In the genomic region with DNA sequence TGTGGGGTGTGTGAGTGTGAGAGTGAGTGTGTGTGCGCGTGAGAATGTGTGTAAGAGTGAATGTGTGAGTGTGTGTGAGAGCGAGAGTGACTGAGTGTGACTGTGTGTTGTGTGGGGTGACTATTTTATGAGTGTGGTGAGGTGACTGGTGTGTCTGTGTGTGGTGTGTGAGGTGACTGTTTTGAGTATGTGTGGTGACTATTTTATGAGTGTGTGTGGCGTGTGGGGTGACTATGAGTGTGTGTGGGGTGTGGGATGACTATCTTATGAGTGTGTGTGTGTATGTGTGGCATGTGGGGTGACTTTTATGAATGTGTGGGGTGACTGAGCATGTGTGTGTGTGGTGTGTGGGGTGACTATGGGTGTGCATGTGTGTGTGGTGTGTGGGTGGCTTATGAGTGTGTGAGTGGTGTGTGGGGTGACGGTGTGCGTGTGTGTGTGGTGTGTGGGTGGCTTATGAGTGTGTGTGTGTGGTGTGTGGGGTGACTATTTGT, we compare ENCODE assay signal across 1 cellular context.
TF ChIP-seq lines count a peak whose summit lies in the region.

No MANE protein-coding gene starts in this region.

TF ChIP-seq in H1, 55 proteins besides CTCF, POLR2A, EP300 and RAD21:
- TF ChIP-seq, protein P1, sequence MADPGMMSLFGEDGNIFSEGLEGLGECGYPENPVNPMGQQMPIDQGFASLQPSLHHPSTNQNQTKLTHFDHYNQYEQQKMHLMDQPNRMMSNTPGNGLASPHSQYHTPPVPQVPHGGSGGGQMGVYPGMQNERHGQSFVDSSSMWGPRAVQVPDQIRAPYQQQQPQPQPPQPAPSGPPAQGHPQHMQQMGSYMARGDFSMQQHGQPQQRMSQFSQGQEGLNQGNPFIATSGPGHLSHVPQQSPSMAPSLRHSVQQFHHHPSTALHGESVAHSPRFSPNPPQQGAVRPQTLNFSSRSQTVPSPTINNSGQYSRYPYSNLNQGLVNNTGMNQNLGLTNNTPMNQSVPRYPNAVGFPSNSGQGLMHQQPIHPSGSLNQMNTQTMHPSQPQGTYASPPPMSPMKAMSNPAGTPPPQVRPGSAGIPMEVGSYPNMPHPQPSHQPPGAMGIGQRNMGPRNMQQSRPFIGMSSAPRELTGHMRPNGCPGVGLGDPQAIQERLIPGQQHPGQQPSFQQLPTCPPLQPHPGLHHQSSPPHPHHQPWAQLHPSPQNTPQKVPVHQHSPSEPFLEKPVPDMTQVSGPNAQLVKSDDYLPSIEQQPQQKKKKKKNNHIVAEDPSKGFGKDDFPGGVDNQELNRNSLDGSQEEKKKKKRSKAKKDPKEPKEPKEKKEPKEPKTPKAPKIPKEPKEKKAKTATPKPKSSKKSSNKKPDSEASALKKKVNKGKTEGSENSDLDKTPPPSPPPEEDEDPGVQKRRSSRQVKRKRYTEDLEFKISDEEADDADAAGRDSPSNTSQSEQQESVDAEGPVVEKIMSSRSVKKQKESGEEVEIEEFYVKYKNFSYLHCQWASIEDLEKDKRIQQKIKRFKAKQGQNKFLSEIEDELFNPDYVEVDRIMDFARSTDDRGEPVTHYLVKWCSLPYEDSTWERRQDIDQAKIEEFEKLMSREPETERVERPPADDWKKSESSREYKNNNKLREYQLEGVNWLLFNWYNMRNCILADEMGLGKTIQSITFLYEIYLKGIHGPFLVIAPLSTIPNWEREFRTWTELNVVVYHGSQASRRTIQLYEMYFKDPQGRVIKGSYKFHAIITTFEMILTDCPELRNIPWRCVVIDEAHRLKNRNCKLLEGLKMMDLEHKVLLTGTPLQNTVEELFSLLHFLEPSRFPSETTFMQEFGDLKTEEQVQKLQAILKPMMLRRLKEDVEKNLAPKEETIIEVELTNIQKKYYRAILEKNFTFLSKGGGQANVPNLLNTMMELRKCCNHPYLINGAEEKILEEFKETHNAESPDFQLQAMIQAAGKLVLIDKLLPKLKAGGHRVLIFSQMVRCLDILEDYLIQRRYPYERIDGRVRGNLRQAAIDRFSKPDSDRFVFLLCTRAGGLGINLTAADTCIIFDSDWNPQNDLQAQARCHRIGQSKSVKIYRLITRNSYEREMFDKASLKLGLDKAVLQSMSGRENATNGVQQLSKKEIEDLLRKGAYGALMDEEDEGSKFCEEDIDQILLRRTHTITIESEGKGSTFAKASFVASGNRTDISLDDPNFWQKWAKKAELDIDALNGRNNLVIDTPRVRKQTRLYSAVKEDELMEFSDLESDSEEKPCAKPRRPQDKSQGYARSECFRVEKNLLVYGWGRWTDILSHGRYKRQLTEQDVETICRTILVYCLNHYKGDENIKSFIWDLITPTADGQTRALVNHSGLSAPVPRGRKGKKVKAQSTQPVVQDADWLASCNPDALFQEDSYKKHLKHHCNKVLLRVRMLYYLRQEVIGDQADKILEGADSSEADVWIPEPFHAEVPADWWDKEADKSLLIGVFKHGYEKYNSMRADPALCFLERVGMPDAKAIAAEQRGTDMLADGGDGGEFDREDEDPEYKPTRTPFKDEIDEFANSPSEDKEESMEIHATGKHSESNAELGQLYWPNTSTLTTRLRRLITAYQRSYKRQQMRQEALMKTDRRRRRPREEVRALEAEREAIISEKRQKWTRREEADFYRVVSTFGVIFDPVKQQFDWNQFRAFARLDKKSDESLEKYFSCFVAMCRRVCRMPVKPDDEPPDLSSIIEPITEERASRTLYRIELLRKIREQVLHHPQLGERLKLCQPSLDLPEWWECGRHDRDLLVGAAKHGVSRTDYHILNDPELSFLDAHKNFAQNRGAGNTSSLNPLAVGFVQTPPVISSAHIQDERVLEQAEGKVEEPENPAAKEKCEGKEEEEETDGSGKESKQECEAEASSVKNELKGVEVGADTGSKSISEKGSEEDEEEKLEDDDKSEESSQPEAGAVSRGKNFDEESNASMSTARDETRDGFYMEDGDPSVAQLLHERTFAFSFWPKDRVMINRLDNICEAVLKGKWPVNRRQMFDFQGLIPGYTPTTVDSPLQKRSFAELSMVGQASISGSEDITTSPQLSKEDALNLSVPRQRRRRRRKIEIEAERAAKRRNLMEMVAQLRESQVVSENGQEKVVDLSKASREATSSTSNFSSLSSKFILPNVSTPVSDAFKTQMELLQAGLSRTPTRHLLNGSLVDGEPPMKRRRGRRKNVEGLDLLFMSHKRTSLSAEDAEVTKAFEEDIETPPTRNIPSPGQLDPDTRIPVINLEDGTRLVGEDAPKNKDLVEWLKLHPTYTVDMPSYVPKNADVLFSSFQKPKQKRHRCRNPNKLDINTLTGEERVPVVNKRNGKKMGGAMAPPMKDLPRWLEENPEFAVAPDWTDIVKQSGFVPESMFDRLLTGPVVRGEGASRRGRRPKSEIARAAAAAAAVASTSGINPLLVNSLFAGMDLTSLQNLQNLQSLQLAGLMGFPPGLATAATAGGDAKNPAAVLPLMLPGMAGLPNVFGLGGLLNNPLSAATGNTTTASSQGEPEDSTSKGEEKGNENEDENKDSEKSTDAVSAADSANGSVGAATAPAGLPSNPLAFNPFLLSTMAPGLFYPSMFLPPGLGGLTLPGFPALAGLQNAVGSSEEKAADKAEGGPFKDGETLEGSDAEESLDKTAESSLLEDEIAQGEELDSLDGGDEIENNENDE (IDR thresholded peaks at IDR 0.05; ENCODE audit: insufficient replicate concordance, low read length), result no peak
- TF ChIP-seq POU5F1 (IDR thresholded peaks at IDR 0.05; ENCODE audit: low read depth, low read length) (no peak), CEBPB (IDR thresholded peaks at IDR 0.05; ENCODE audit: low read depth, low read length) (no peak), NANOG (IDR thresholded peaks at IDR 0.05; ENCODE audit: insufficient read depth, low read depth, low read length, poor library complexity, severe bottlenecking) (no peak), RBBP5 (IDR thresholded peaks at IDR 0.05; ENCODE audit: borderline replicate concordance, low read depth, low read length) (no peak), ZNF274 (IDR thresholded peaks at IDR 0.05; ENCODE audit: borderline replicate concordance, extremely low read depth, low read length) (no peak), GTF2F1 (IDR thresholded peaks at IDR 0.05; ENCODE audit: borderline replicate concordance, low read depth, low read length) (no peak), CTBP2 (IDR thresholded peaks at IDR 0.05; ENCODE audit: borderline replicate concordance, insufficient read depth, insufficient read length, low read length) (no peak), POLR2AphosphoS5 (IDR thresholded peaks at IDR 0.05; ENCODE audit: low read depth, low read length) (no peak), CHD1 (IDR thresholded peaks at IDR 0.05; ENCODE audit: low read depth, low read length) (no peak), JUN (IDR thresholded peaks at IDR 0.05; ENCODE audit: low read depth, low read length) (no peak), SRF (IDR thresholded peaks at IDR 0.05; ENCODE audit: low read depth, low read length) (no peak), TCF12 (IDR thresholded peaks at IDR 0.05; ENCODE audit: low read depth, low read length) (no peak), TEAD4 (IDR thresholded peaks at IDR 0.05; ENCODE audit: low read depth, low read length) (no peak), RXRA (IDR thresholded peaks at IDR 0.05; ENCODE audit: insufficient read depth, low read depth, low read length) (no peak), YY1 (IDR thresholded peaks at IDR 0.05; ENCODE audit: low read depth, low read length) (no peak), SP2 (IDR thresholded peaks at IDR 0.05; ENCODE audit: low read length) (no peak)
- TF ChIP-seq, protein P2, sequence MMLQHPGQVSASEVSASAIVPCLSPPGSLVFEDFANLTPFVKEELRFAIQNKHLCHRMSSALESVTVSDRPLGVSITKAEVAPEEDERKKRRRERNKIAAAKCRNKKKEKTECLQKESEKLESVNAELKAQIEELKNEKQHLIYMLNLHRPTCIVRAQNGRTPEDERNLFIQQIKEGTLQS (IDR thresholded peaks at IDR 0.05; ENCODE audit: insufficient read depth, low read depth, low read length), result no peak
- TF ChIP-seq, protein P3, sequence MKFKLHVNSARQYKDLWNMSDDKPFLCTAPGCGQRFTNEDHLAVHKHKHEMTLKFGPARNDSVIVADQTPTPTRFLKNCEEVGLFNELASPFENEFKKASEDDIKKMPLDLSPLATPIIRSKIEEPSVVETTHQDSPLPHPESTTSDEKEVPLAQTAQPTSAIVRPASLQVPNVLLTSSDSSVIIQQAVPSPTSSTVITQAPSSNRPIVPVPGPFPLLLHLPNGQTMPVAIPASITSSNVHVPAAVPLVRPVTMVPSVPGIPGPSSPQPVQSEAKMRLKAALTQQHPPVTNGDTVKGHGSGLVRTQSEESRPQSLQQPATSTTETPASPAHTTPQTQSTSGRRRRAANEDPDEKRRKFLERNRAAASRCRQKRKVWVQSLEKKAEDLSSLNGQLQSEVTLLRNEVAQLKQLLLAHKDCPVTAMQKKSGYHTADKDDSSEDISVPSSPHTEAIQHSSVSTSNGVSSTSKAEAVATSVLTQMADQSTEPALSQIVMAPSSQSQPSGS (IDR thresholded peaks at IDR 0.05; ENCODE audit: low read length), result no peak
